ENCODE assay signal across 22 cellular contexts in the genomic region with DNA sequence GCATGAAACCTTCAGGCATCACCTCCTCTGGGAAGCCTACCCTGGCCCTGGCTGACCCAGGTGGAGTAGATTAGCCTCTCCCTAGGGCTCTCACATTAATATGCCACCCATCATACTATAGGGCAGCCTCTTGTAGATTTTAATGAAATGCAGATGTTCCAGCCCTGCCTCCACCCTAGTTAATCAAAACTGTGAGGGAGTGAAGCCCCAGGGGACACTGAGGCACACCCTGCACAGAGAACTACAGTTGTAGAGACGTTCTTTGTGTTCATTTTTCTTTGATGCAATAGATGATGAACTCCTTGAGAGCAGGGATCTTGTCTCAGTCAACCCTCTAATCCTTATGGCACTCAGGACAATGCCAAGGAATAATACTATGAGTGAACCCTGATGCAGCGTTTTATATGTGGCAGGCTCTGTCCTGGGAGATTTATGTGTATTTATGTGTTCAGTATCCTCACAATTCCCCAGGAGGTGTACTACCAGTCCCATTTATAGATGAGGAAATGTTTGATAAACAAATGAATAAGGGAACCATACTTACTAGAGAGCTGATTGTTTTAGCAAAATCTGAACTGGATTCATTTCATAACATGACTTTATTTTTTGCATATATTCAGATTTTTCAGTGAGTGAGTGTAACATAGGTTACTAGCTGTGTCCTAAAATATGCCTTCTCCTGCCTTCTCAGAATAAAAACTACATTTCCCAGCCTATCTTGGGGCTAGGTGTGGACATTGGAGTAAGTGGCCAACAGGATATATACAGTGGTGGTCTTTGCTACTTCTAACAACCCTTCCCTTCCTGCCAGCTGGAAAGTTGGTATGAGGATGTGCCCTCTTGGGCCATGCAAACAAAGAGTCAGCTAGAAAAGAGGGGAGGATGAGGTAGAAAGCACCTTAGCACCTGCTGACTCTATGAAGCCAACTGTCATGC. TPM values are rescaled to one million over a fixed set of nuclear protein-coding genes. Genes with fewer than 3 reads are reported as not detected.
"Had no signal": no experiment of that assay in that cellular context is flagged by ENCODE, and none has a peak within 500 bp of the region (broad histone marks: within the 10 kb centered on the region; RNA-seq: fewer than 3 reads in every experiment).

No MANE protein-coding gene starts in this region.

- H3K4me1 ChIP-seq: breast epithelium had no signal

- H3K27ac ChIP-seq: breast epithelium, epithelial cell of prostate, left lung, neutrophil, skin epidermis had no signal

- DNase-seq: activated CD4-positive, alpha-beta T cell treated with anti-CD3 and anti-CD28 coated beads, Interleukin-2, amount 10 ng/mL, durations not matched to agents 7 days and 5 days; activated CD4-positive, CD25-positive, alpha-beta regulatory T cell; activated CD8-positive, alpha-beta memory T cell treated with anti-CD3 and anti-CD28 coated beads for 24 hours; activated naive CD4-positive, alpha-beta T cell treated with Interleukin-2 at 50 U/mL for 16 hours; anterior cingulate cortex; dermis blood vessel endothelial cell; hippocampal formation; left lung; naive B cell; stimulated activated CD4-positive, alpha-beta T cell treated with anti-CD3 and anti-CD28 coated beads, Interleukin-15, amount 100 ng/mL, for 24 hours; stimulated activated CD4-positive, alpha-beta T cell treated with anti-CD3 and anti-CD28 coated beads, Interleukin-4, amount 100 ng/mL, for 1 hour; stimulated activated naive B cell treated with anti-CD40 and anti-IgM and Interleukin-4, amounts not matched to agents 10 μg/mL and 1 μg/mL and 100 μg/mL, for 72 hours; substantia nigra had no signal

- H3K9me3 ChIP-seq: breast epithelium, left lung, neutrophil, tibial nerve had no signal

- H3K27me3 ChIP-seq: breast epithelium, tibial nerve had no signal

- ATAC-seq: left lung; stimulated activated naive B cell treated with anti-CD40 and anti-IgM and Interleukin-4, amounts not matched to agents 10 μg/mL and 1 μg/mL and 100 μg/mL, for 72 hours had no signal

- H3K4me3 ChIP-seq: breast epithelium, left lung, skin epidermis, tibial nerve had no signal

- H3K36me3 ChIP-seq: breast epithelium, left lung, neutrophil, tibial nerve had no signal

RNA-seq across cellular contexts. Expression of gene PRELP, which starts 23.5 kb away (rescaled TPM):
- total RNA-seq: activated CD4-positive, alpha-beta T cell treated with anti-CD3 and anti-CD28 coated beads, Interleukin-2, amount 10 ng/mL, durations not matched to agents 7 days and 5 days; dermis blood vessel endothelial cell; glomerular endothelial cell; mononuclear cell had no signal

RNA-seq across cellular contexts. Expression of gene OPTC, which starts 41.8 kb away (rescaled TPM):
- total RNA-seq: activated CD4-positive, alpha-beta T cell treated with anti-CD3 and anti-CD28 coated beads, Interleukin-2, amount 10 ng/mL, durations not matched to agents 7 days and 5 days; breast epithelium; chondrocyte; dermis blood vessel endothelial cell; glomerular endothelial cell; left lung; mononuclear cell; renal cortical epithelial cell; tibial nerve had no signal
